Comparison of ENCODE assay signal across 21 cellular contexts in genomic region chr15:84697353-84697990, GRCh38. TPM values are rescaled to one million over a fixed set of nuclear protein-coding genes. Genes with fewer than 3 reads are reported as not detected.
DNase-seq lines count a peak whose midpoint lies in the region; ATAC-seq and TF ChIP-seq lines count a peak whose summit lies in the region.
"Had no signal": no experiment of that assay in that cellular context is flagged by ENCODE, and none has a peak within 500 bp of the region (broad histone marks: within the 10 kb centered on the region; RNA-seq: fewer than 3 reads in every experiment).

No MANE protein-coding gene starts in this region.

- peaks cover 0 to 25% (median 2%) of the 10 kb centered on the region in 4 donors for H3K4me1 ChIP-seq in tibial artery
- H3K4me1 ChIP-seq: neural progenitor cell, prostate gland, vagina had no signal

- intact Hi-C loops in Calu3 (cut with micrococcal nuclease; ENCODE audit: unreplicated experiment) (loop anchor here (2.0 to 5.0 kb wide), 2 partner anchors 37 to 55 kb away; no protein-coding TSS in a partner anchor), tibial artery (cut with DNase I; ENCODE audit: low total_unique reads) (no loop called here)

- H3K27ac ChIP-seq in tibial artery: no peak overlapping the region
- H3K27ac ChIP-seq: dorsolateral prefrontal cortex, neural progenitor cell, prostate gland, vagina had no signal

- H3K9me3 Mint-ChIP-seq in Calu3 (ENCODE audit: low read depth, unreplicated experiment) (no peaks in the 10 kb centered on the region), WTC11 (no peaks in the 10 kb centered on the region), naive B cell (no peaks in the 10 kb centered on the region)
- H3K9me3 Mint-ChIP-seq: activated CD4-positive, alpha-beta memory T cell treated with anti-CD3 and anti-CD28 coated beads for 36 hours; neural progenitor cell; T-helper 2 cell treated with Interferon-gamma antibody and Interleukin-4, amounts not matched to agents 5 μg/mL and 100 μg/mL, for 36 hours had no signal

- H3K27me3 Mint-ChIP-seq in Calu3 (ENCODE audit: unreplicated experiment) (no peaks in the 10 kb centered on the region), WTC11 (ENCODE audit: low read depth) (no peaks in the 10 kb centered on the region), naive B cell (no peaks in the 10 kb centered on the region)
- H3K27me3 Mint-ChIP-seq: activated CD4-positive, alpha-beta memory T cell treated with anti-CD3 and anti-CD28 coated beads for 36 hours had no signal

- H3K4me1 Mint-ChIP-seq in Calu3 (ENCODE audit: low read depth, unreplicated experiment): peaks cover 28% of the 10 kb centered on the region
- no peaks in the 10 kb centered on the region for H3K4me1 Mint-ChIP-seq in WTC11
- peaks cover 16 to 67% (median 25%) of the 10 kb centered on the region in 3 donors for H3K4me1 Mint-ChIP-seq in naive B cell
- H3K4me1 Mint-ChIP-seq: neural progenitor cell had no signal

- CTCF ChIA-PET in Calu3 (lab: Charles Lee) (interaction anchor here (0.8 to 1.5 kb wide), 6 partner anchors 8 to 237 kb away, joined by 3 to 4 read pairs (median 4); no protein-coding TSS in a partner anchor), WTC11 (lab: Charles Lee) (interaction anchor here (0.6 kb wide), 1 partner anchor 91 kb away, joined by 3 read pairs; no protein-coding TSS in a partner anchor)

- BruUV-seq in Calu3 (replicated peaks; lab: Mats Ljungman, UMichigan): no TSS peak

- POLR2A ChIA-PET in WTC11 (lab: Charles Lee): interaction anchor here (0.6 kb wide), 1 partner anchor 60 kb away, joined by 4 read pairs; no protein-coding TSS in a partner anchor

- DNase-seq in CD1c-positive myeloid dendritic cell (ENCODE audit: extremely low spot score) (peak; percentile 55), Calu3 (no peak), WTC11 (ENCODE audit: low spot score) (no peak), naive B cell (no peak), NCI-H1105 treated with DMSO at 0.1 percent for 48 hours (lab: John Stamatoyannopoulos, UW) (no peak), amniotic stem cell (lab: John Stamatoyannopoulos, UW) (no peak), tibial artery (no peak)
- DNase-seq: activated CD4-positive, alpha-beta memory T cell treated with anti-CD3 and anti-CD28 coated beads for 36 hours; activated naive CD4-positive, alpha-beta T cell treated with Interleukin-2 at 50 U/mL for 16 hours; activated T-cell treated with anti-CD3 and anti-CD28 coated beads for 4 hours; aorta; central memory CD4-positive, alpha-beta T cell; dorsolateral prefrontal cortex; H7; head of caudate nucleus; NCI-H1417 treated with DMSO at 0.1 percent for 48 hours; NCI-H510A treated with DMSO at 0.1 percent for 48 hours had no signal

- H3K27ac Mint-ChIP-seq in Calu3 (ENCODE audit: unreplicated experiment) (peak overlapping the region; percentile 69), WTC11 (peak overlapping the region; percentile 11; the same call in 1 of the 2 replicates), naive B cell (peak overlapping the region in 4 of 6 donors; percentile 32 to 79 (median 66))
- H3K27ac Mint-ChIP-seq: activated CD4-positive, alpha-beta memory T cell treated with anti-CD3 and anti-CD28 coated beads for 36 hours; neural progenitor cell; T-helper 2 cell treated with Interferon-gamma antibody and Interleukin-4, amounts not matched to agents 5 μg/mL and 100 μg/mL, for 36 hours had no signal

- TF ChIP-seq CTCF in Calu3 (IDR thresholded peaks at IDR 0.05; ENCODE audit: unreplicated experiment) (no peak), WTC11 (IDR thresholded peaks at IDR 0.05) (no peak), tibial artery (IDR thresholded peaks at IDR 0.05) (no peak)

- H3K4me3 Mint-ChIP-seq in Calu3 (ENCODE audit: low read depth, unreplicated experiment): peak overlapping the region; percentile 31
- H3K4me3 Mint-ChIP-seq in WTC11: no peak overlapping the region
- no peak overlapping the region for H3K4me3 Mint-ChIP-seq in naive B cell
- H3K4me3 Mint-ChIP-seq: activated CD4-positive, alpha-beta memory T cell treated with anti-CD3 and anti-CD28 coated beads for 36 hours; neural progenitor cell; T-helper 2 cell treated with Interferon-gamma antibody and Interleukin-4, amounts not matched to agents 5 μg/mL and 100 μg/mL, for 36 hours had no signal

- H3K9me3 ChIP-seq in tibial artery: no peaks in the 10 kb centered on the region
- H3K9me3 ChIP-seq: prostate gland, vagina had no signal

- no peaks in the 10 kb centered on the region for H3K36me3 ChIP-seq in tibial artery
- H3K36me3 ChIP-seq: neural progenitor cell, prostate gland, vagina had no signal

- no peak overlapping the region for H3K4me3 ChIP-seq in tibial artery
- H3K4me3 ChIP-seq: dorsolateral prefrontal cortex, neural progenitor cell, prostate gland, vagina had no signal

- no peak for ATAC-seq in WTC11
- ATAC-seq in naive B cell (ENCODE audit: low read depth in 2 of 2): no peak

- H3K27me3 ChIP-seq in tibial artery: no peaks in the 10 kb centered on the region
- H3K27me3 ChIP-seq: dorsolateral prefrontal cortex, neural progenitor cell, vagina had no signal

- H3K36me3 Mint-ChIP-seq in Calu3 (ENCODE audit: insufficient read depth, unreplicated experiment) (peaks cover 41% of the 10 kb centered on the region), WTC11 (peaks cover under 1% of the 10 kb centered on the region; the same call in 1 of the 2 replicates), naive B cell (peaks cover 0 to 6% of the 10 kb centered on the region in 2 donors)

TF ChIP-seq in WTC11, 78 proteins besides CTCF, POLR2A, EP300 and RAD21 (continues in another document):
- TF ChIP-seq E2F1 (CRISPR knock-in tag; IDR thresholded peaks at IDR 0.05) (no peak), ZNF121 (CRISPR knock-in tag; IDR thresholded peaks at IDR 0.05) (no peak), ZBTB21 (CRISPR knock-in tag; IDR thresholded peaks at IDR 0.05; ENCODE audit: borderline replicate concordance) (no peak), ETV6 (CRISPR knock-in tag; IDR thresholded peaks at IDR 0.05) (no peak), JAZF1 (CRISPR knock-in tag; IDR thresholded peaks at IDR 0.05) (no peak), ATF1 (CRISPR knock-in tag; IDR thresholded peaks at IDR 0.05) (no peak), USF1 (CRISPR knock-in tag; IDR thresholded peaks at IDR 0.05) (no peak), FOXJ3 (CRISPR knock-in tag; IDR thresholded peaks at IDR 0.05; ENCODE audit: borderline replicate concordance) (no peak), EMX1 (CRISPR knock-in tag; IDR thresholded peaks at IDR 0.05) (no peak), OVOL2 (CRISPR knock-in tag; IDR thresholded peaks at IDR 0.05; ENCODE audit: borderline replicate concordance) (no peak), TCF7 (CRISPR knock-in tag; IDR thresholded peaks at IDR 0.05; ENCODE audit: low read depth) (no peak), RORB (CRISPR knock-in tag; IDR thresholded peaks at IDR 0.05) (no peak), E2F5 (CRISPR knock-in tag; IDR thresholded peaks at IDR 0.05) (no peak), ZNF317 (CRISPR knock-in tag; IDR thresholded peaks at IDR 0.05; ENCODE audit: borderline replicate concordance, low read depth) (no peak), NR3C1 (CRISPR knock-in tag; conservative IDR thresholded peaks at IDR 0.05; ENCODE audit: low read depth) (no peak)
- TF ChIP-seq, protein P1, sequence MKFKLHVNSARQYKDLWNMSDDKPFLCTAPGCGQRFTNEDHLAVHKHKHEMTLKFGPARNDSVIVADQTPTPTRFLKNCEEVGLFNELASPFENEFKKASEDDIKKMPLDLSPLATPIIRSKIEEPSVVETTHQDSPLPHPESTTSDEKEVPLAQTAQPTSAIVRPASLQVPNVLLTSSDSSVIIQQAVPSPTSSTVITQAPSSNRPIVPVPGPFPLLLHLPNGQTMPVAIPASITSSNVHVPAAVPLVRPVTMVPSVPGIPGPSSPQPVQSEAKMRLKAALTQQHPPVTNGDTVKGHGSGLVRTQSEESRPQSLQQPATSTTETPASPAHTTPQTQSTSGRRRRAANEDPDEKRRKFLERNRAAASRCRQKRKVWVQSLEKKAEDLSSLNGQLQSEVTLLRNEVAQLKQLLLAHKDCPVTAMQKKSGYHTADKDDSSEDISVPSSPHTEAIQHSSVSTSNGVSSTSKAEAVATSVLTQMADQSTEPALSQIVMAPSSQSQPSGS (CRISPR knock-in tag; IDR thresholded peaks at IDR 0.05; ENCODE audit: borderline replicate concordance, low read depth): no peak

RNA-seq across cellular contexts. Expression of gene SEC11A, which starts 18.5 kb away (rescaled TPM):
- total RNA-seq in Calu3 (2022): 214 and 243 TPM in 2 replicates
- total RNA-seq in WTC11 (2021): 214 to 228 TPM (median 217 TPM) in 3 replicates
- 100 to 1,000 TPM; 107 to 142 (median 130) TPM for polyA plus RNA-seq in naive B cell (ENCODE audit: low read depth in 6 of 6)

RNA-seq across cellular contexts. Expression of gene NMB, which starts 39.5 kb away (rescaled TPM):
- 10.9 and 16.6 TPM in 2 replicates for total RNA-seq in Calu3 (2022)
- total RNA-seq in WTC11 (2021): 14.9 to 16.2 TPM (median 15.3 TPM) in 3 replicates
- polyA plus RNA-seq in naive B cell (ENCODE audit: low read depth in 6 of 6): 1 to 10 TPM; 3.1 to 8.2 (median 3.6) TPM

RNA-seq across cellular contexts. Expression of gene WDR73, which starts 43.4 kb away (rescaled TPM):
- total RNA-seq in Calu3 (2022) (53.1 and 53.3 TPM in 2 replicates), WTC11 (2021) (21.2 to 22.6 TPM (median 21.4 TPM) in 3 replicates)
- 10 to 100 TPM; 15.0 to 22.2 (median 18.0) TPM for polyA plus RNA-seq in naive B cell (ENCODE audit: low read depth in 6 of 6)

RNA-seq across cellular contexts. Expression of gene ZNF592, which starts 50.9 kb away (rescaled TPM):
- 49.5 and 49.6 TPM in 2 replicates for total RNA-seq in Calu3 (2022)
- total RNA-seq in WTC11 (2021): 26.7 to 28.0 TPM (median 27.6 TPM) in 3 replicates
- polyA plus RNA-seq in naive B cell (ENCODE audit: low read depth in 6 of 6): 10 to 100 TPM in 1 of 6 donors, 1 to 10 TPM in 5; 2.2 to 21.4 (median 8.5) TPM

Comparison
In these comparisons a context has a peak if more than half of its experiments do, and no peak if none do; other contexts are left out.
1. H3K27ac Mint-ChIP-seq: peak in every context shown above with its lines; median percentile 69 in Calu3; 66 in naive B cell; 11 in WTC11.